In the genomic region with DNA sequence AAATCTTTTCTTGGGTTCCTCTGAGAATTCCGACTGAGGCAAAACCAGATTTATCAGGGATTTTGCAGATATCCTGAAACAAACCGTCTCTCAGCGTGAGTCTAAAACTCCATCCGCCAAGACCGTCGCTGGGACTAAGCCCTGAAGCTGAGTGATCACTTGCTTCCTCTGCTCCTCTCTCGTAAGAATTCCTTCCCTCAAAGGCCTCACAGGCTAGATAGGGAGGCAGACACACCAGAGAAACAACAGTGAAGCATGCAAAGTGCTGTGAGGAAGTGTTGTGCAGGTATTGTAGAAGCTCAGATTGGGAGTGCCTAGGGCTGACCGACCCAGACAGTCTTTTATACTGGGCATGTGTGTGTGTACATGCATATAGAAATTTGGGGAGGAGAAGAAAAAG, we compare ENCODE assay signal across 2 cellular contexts.
TF ChIP-seq lines count a peak whose summit lies in the region.

No MANE protein-coding gene starts in this region.

TF ChIP-seq in GM23338, 12 proteins besides CTCF, POLR2A, EP300 and RAD21 (continues in another document):
- TF ChIP-seq EZH2 (IDR thresholded peaks at IDR 0.05; ENCODE audit: low read depth, unreplicated experiment) = no peak
- TF ChIP-seq, protein P1, sequence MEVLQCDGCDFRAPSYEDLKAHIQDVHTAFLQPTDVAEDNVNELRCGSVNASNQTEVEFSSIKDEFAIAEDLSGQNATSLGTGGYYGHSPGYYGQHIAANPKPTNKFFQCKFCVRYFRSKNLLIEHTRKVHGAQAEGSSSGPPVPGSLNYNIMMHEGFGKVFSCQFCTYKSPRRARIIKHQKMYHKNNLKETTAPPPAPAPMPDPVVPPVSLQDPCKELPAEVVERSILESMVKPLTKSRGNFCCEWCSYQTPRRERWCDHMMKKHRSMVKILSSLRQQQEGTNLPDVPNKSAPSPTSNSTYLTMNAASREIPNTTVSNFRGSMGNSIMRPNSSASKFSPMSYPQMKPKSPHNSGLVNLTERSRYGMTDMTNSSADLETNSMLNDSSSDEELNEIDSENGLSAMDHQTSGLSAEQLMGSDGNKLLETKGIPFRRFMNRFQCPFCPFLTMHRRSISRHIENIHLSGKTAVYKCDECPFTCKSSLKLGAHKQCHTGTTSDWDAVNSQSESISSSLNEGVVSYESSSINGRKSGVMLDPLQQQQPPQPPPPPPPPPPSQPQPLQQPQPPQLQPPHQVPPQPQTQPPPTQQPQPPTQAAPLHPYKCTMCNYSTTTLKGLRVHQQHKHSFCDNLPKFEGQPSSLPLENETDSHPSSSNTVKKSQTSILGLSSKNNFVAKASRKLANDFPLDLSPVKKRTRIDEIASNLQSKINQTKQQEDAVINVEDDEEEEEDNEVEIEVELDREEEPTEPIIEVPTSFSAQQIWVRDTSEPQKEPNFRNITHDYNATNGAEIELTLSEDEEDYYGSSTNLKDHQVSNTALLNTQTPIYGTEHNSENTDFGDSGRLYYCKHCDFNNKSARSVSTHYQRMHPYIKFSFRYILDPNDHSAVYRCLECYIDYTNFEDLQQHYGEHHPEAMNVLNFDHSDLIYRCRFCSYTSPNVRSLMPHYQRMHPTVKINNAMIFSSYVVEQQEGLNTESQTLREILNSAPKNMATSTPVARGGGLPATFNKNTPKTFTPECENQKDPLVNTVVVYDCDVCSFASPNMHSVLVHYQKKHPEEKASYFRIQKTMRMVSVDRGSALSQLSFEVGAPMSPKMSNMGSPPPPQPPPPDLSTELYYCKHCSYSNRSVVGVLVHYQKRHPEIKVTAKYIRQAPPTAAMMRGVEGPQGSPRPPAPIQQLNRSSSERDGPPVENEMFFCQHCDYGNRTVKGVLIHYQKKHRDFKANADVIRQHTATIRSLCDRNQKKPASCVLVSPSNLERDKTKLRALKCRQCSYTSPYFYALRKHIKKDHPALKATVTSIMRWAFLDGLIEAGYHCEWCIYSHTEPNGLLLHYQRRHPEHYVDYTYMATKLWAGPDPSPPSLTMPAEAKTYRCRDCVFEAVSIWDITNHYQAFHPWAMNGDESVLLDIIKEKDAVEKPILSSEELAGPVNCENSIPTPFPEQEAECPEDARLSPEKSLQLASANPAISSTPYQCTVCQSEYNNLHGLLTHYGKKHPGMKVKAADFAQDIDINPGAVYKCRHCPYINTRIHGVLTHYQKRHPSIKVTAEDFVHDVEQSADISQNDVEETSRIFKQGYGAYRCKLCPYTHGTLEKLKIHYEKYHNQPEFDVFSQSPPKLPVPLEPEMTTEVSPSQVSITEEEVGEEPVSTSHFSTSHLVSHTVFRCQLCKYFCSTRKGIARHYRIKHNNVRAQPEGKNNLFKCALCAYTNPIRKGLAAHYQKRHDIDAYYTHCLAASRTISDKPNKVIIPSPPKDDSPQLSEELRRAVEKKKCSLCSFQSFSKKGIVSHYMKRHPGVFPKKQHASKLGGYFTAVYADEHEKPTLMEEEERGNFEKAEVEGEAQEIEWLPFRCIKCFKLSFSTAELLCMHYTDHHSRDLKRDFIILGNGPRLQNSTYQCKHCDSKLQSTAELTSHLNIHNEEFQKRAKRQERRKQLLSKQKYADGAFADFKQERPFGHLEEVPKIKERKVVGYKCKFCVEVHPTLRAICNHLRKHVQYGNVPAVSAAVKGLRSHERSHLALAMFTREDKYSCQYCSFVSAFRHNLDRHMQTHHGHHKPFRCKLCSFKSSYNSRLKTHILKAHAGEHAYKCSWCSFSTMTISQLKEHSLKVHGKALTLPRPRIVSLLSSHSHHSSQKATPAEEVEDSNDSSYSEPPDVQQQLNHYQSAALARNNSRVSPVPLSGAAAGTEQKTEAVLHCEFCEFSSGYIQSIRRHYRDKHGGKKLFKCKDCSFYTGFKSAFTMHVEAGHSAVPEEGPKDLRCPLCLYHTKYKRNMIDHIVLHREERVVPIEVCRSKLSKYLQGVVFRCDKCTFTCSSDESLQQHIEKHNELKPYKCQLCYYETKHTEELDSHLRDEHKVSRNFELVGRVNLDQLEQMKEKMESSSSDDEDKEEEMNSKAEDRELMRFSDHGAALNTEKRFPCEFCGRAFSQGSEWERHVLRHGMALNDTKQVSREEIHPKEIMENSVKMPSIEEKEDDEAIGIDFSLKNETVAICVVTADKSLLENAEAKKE (CRISPR knock-in tag; IDR thresholded peaks at IDR 0.05) = no peak
- TF ChIP-seq JUNB (IDR thresholded peaks at IDR 0.05; ENCODE audit: unreplicated experiment) = no peak
- no peak for TF ChIP-seq POLR2AphosphoS5 (IDR thresholded peaks at IDR 0.05; ENCODE audit: low read depth)
- no peak for TF ChIP-seq ZNF331 (CRISPR knock-in tag; IDR thresholded peaks at IDR 0.05; ENCODE audit: low read depth)
- no peak for TF ChIP-seq ZNF114 (CRISPR knock-in tag; IDR thresholded peaks at IDR 0.05)
- TF ChIP-seq, protein P2, sequence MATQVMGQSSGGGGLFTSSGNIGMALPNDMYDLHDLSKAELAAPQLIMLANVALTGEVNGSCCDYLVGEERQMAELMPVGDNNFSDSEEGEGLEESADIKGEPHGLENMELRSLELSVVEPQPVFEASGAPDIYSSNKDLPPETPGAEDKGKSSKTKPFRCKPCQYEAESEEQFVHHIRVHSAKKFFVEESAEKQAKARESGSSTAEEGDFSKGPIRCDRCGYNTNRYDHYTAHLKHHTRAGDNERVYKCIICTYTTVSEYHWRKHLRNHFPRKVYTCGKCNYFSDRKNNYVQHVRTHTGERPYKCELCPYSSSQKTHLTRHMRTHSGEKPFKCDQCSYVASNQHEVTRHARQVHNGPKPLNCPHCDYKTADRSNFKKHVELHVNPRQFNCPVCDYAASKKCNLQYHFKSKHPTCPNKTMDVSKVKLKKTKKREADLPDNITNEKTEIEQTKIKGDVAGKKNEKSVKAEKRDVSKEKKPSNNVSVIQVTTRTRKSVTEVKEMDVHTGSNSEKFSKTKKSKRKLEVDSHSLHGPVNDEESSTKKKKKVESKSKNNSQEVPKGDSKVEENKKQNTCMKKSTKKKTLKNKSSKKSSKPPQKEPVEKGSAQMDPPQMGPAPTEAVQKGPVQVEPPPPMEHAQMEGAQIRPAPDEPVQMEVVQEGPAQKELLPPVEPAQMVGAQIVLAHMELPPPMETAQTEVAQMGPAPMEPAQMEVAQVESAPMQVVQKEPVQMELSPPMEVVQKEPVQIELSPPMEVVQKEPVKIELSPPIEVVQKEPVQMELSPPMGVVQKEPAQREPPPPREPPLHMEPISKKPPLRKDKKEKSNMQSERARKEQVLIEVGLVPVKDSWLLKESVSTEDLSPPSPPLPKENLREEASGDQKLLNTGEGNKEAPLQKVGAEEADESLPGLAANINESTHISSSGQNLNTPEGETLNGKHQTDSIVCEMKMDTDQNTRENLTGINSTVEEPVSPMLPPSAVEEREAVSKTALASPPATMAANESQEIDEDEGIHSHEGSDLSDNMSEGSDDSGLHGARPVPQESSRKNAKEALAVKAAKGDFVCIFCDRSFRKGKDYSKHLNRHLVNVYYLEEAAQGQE (IDR thresholded peaks at IDR 0.05; ENCODE audit: unreplicated experiment) = no peak
- no peak for TF ChIP-seq STAT1 (IDR thresholded peaks at IDR 0.05; ENCODE audit: unreplicated experiment)
- no peak for TF ChIP-seq NANOG (IDR thresholded peaks at IDR 0.05; ENCODE audit: borderline replicate concordance)
- no peak for TF ChIP-seq CREB1 (CRISPR knock-in tag; IDR thresholded peaks at IDR 0.05; ENCODE audit: low read depth)

TF ChIP-seq in H1, 55 proteins besides CTCF, POLR2A, EP300 and RAD21:
- TF ChIP-seq CBX8 (IDR thresholded peaks at IDR 0.05; ENCODE audit: borderline replicate concordance, low read depth, low read length) (no peak), HDAC6 (IDR thresholded peaks at IDR 0.05; ENCODE audit: low read depth, low read length) (no peak), ZNF274 (IDR thresholded peaks at IDR 0.05; ENCODE audit: borderline replicate concordance, extremely low read depth, low read length) (no peak)
